8 cellular contexts compared by ENCODE assay signal in the genomic region with DNA sequence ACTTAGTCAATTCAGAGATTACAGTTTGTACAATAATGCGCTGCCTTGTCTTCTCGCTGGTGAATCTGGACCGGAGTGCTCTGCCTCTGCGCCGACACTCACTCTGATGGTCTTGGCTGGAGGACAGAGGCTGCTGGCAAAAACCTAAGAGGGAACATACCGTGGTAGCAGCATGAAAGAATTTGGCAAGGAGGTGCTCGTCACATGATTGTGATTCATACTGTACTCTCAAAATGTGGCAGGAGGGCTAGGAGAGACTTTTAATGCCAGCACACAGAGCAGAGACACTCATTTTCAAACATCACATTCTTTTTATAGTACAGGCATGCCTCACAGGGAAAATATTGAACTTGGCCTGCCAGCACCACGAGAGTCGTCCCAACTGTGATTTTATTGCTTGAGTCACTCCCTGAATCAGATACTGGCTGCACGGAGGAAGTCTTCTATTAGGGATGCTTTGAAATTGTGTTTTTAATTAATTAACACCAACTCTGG.
A peak's percentile ranks its signal among the peaks of the same experiment; 100 is the strongest.
DNase-seq lines count a peak whose midpoint lies in the region; ATAC-seq and TF ChIP-seq lines count a peak whose summit lies in the region.

No MANE protein-coding gene starts in this region.

- H3K9ac ChIP-seq in HUES64 (ENCODE audit: low read depth, low read length), result peak overlapping the region; percentile 10; the same call in 1 of the 2 replicates

- no peak for TF ChIP-seq POLR2A in right lobe of liver (IDR thresholded peaks at IDR 0.05)

- no peaks in the 10 kb centered on the region; the same call in 1 of the 2 replicates for H3K36me3 ChIP-seq in HUES64 (ENCODE audit: insufficient read depth, low read length)
- H3K36me3 ChIP-seq in right lobe of liver, result no peaks in the 10 kb centered on the region
- no peaks in the 10 kb centered on the region for H3K36me3 ChIP-seq in upper lobe of right lung

- H3K27ac ChIP-seq in HUES64 (ENCODE audit: low read depth, low read length) (peak overlapping the region; percentile 28), right lobe of liver (no peak overlapping the region), upper lobe of right lung (no peak overlapping the region)

- intact Hi-C loops in right lobe of liver (cut with DNase I) (no loop called here), upper lobe of right lung (cut with DNase I) (no loop called here)

- DNase-seq in cerebellar cortex (ENCODE audit: low spot score) (peak; percentile 91), right lobe of liver (peak in 1 of 3 donors; percentile 23), upper lobe of right lung (peak; percentile 66), NCI-H510A (lab: John Stamatoyannopoulos, UW) (no peak), NCI-H2227 treated with DMSO at 0.1 percent for 48 hours (lab: John Stamatoyannopoulos, UW) (no peak), cortex of kidney (lab: John Stamatoyannopoulos, UW) (no peak)

- H3K9me3 ChIP-seq in HUES64 (ENCODE audit: insufficient read depth, low read depth, low read length) (no peaks in the 10 kb centered on the region), right lobe of liver (no peaks in the 10 kb centered on the region), upper lobe of right lung (no peaks in the 10 kb centered on the region)

- H3K4me3 ChIP-seq in HUES64 (ENCODE audit: low read length), result no peak overlapping the region
- no peak overlapping the region for H3K4me3 ChIP-seq in right lobe of liver
- no peak overlapping the region for H3K4me3 ChIP-seq in upper lobe of right lung

- ATAC-seq in right lobe of liver (peak; percentile 35 to 85 (median 46)), upper lobe of right lung (peak; percentile 87), GM18858 (IDR thresholded peaks at IDR 0.05; ENCODE audit: unreplicated experiment) (no peak)

- no peaks in the 10 kb centered on the region for H3K27me3 ChIP-seq in HUES64 (ENCODE audit: insufficient read depth, low read length)
- H3K27me3 ChIP-seq in right lobe of liver, result no peaks in the 10 kb centered on the region
- no peaks in the 10 kb centered on the region for H3K27me3 ChIP-seq in upper lobe of right lung

- TF ChIP-seq CTCF in right lobe of liver (IDR thresholded peaks at IDR 0.05) (no peak), upper lobe of right lung (IDR thresholded peaks at IDR 0.05) (no peak)

- WGBS in HUES64, result 85% methylated on average over 10 of the region's 10 CpGs
- WGBS in right lobe of liver (ENCODE audit: insufficient coverage, low coverage, low lambda C conversion rate, missing lambda C conversion rate), result 8% methylated on average over 10 of the region's 10 CpGs

- H3K4me1 ChIP-seq in HUES64 (ENCODE audit: insufficient read depth, low read length) (peaks cover 61% of the 10 kb centered on the region), right lobe of liver (peaks cover 0 to 8% (median 0%) of the 10 kb centered on the region in 4 donors), upper lobe of right lung (peaks cover 11% of the 10 kb centered on the region)

Comparison
In these comparisons a context has a peak if more than half of its experiments do, and no peak if none do; other contexts are left out.
1. DNase-seq: peak in cerebellar cortex (single experiment) and upper lobe of right lung (single experiment); none in NCI-H510A (single experiment), NCI-H2227 treated with DMSO at 0.1 percent for 48 hours (single experiment) and cortex of kidney (single experiment).